Comparison of ENCODE assay signal across 26 cellular contexts in the genomic region with DNA sequence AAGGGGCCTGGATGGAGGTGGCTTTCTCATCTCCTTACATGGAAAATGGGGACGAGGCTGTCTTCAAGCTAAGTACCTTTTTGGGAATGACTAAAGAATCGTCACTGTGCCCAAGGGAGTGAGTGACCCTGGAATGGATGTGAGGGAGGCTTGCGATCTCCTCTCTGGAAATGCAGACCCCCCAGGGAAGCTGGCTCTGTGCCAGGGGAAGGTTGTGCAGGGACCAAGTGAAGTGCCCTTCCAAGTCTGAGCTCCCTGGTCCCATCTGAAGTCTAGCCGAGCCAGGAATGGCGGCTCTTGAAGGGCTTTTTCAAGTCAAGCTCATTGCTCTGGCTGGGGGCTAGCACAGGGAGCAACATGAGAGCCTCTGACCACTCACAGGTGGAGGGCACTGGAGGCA.
"Had no signal": no experiment of that assay in that cellular context is flagged by ENCODE, and none has a peak within 500 bp of the region (broad histone marks: within the 10 kb centered on the region; RNA-seq: fewer than 3 reads in every experiment).

No MANE protein-coding gene starts in this region.

- FAIRE-seq: kidney, urothelium cell line had no signal

- H3K4me3 ChIP-seq: colonic mucosa, gastroesophageal sphincter, heart left ventricle, hepatocyte, mucosa of descending colon, prostate gland, skin epidermis, spleen, thyroid gland had no signal

- ATAC-seq: esophagus mucosa; foreskin keratinocyte; gastroesophageal sphincter; heart left ventricle; left lobe of liver; mucosa of descending colon; naive thymus-derived CD8-positive, alpha-beta T cell; right cardiac atrium; stimulated activated naive CD8-positive, alpha-beta T cell treated with anti-CD3 and anti-CD28 coated beads, Interleukin-15, amount 100 ng/mL, for 72 hours had no signal

- H3K36me3 ChIP-seq: colonic mucosa, gastroesophageal sphincter, heart left ventricle, neutrophil, prostate gland, spleen, thyroid gland had no signal

- DNase-seq: colonic mucosa; effector CD8-positive, alpha-beta T cell; endodermal cell; foreskin keratinocyte; heart left ventricle; kidney; mesenchymal stem cell; mucosa of descending colon; naive thymus-derived CD8-positive, alpha-beta T cell; nephron progenitor cell; right cardiac atrium; spleen; stimulated activated CD4-positive, alpha-beta T cell treated with anti-CD3 and anti-CD28 coated beads, Interleukin-2, amount 100 ng/mL, for 48 hours; stimulated activated CD8-positive, alpha-beta memory T cell treated with anti-CD3 and anti-CD28 coated beads, Interleukin-4, amount 100 ng/mL, for 48 hours; stimulated activated naive CD4-positive, alpha-beta T cell; stimulated activated naive CD8-positive, alpha-beta T cell treated with anti-CD3 and anti-CD28 coated beads, Interleukin-15, amount 100 ng/mL, for 72 hours; thyroid gland had no signal

- H3K9me3 ChIP-seq: colonic mucosa, gastroesophageal sphincter, heart left ventricle, mucosa of descending colon, neutrophil, prostate gland, spleen, thyroid gland had no signal

- H3K27ac ChIP-seq: colonic mucosa, epithelial cell of prostate, foreskin keratinocyte, hepatocyte, neutrophil, prostate gland, spleen had no signal

- H3K27me3 ChIP-seq: colonic mucosa, gastroesophageal sphincter, heart left ventricle, hepatocyte, neutrophil, spleen, thyroid gland had no signal

- H3K4me1 ChIP-seq: colonic mucosa, foreskin keratinocyte had no signal
